8 cellular contexts compared by ENCODE assay signal in the genomic region with DNA sequence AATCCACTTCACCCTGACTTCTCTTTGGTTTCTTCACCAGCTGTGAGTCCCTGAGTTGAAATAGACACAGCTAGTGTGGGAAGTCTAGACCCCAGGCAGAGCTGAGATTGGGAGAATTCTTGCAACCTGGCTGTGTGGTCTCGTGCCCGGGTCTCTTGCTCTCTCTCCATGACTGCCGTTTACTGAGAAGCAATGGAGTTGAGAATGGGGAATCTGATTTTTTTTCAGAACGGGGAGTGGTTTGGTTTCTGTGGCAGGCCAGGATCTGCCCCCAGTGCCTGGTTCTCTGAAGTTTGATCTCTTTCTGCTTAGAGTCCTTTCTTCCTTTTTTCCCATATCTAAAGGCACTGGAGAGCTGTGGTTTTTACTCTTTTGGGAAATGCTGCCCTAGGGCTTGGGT. TPM values are rescaled to one million over a fixed set of nuclear protein-coding genes. Genes with fewer than 3 reads are reported as not detected.
DNase-seq lines count a peak whose midpoint lies in the region; ATAC-seq and TF ChIP-seq lines count a peak whose summit lies in the region.

No MANE protein-coding gene starts in this region.

- peak overlapping the region; percentile 80 to 99 (median 92) for H3K4me3 ChIP-seq in Peyer's patch
- H3K4me3 ChIP-seq in epithelial cell of proximal tubule (ENCODE audit: low read depth, low read length) = peak overlapping the region; percentile 71
- H3K4me3 ChIP-seq in prostate gland = peak overlapping the region; percentile 96 to 99

- H3K27me3 ChIP-seq in Peyer's patch (no peaks in the 10 kb centered on the region), prostate gland (replicated peaks; ENCODE audit: insufficient read depth) (no peaks in the 10 kb centered on the region)

- ATAC-seq in activated CD4-positive, CD25-positive, alpha-beta regulatory T cell treated with anti-CD3 and anti-CD28 coated beads, Interleukin-2, amount 50 U/mL, for 24 hours = no peak
- no peak for ATAC-seq in HG03469 (IDR thresholded peaks at IDR 0.05; ENCODE audit: unreplicated experiment)

- H3K27ac ChIP-seq in Peyer's patch (peak overlapping the region; percentile 89 to 99 (median 94)), prostate gland (peak overlapping the region; percentile 98 to 99)

- TF ChIP-seq POLR2A in Peyer's patch (IDR thresholded peaks at IDR 0.05) (no peak), prostate gland (IDR thresholded peaks at IDR 0.05) (no peak)

- 12% methylated on average over 4 of the region's 4 CpGs for WGBS in prostate gland

- DNase-seq in GM10266 (ENCODE audit: extremely low spot score) = peak; percentile 37
- DNase-seq in Peyer's patch = peak in 2 of 3 donors; percentile 14 to 42
- no peak for DNase-seq in epithelial cell of proximal tubule (ENCODE audit: low read depth)
- DNase-seq in prostate gland (ENCODE audit: low spot score) = no peak
- no peak for DNase-seq in DMS79 treated with DMSO at 0.1 percent for 48 hours (lab: John Stamatoyannopoulos, UW)
- no peak for DNase-seq in foreskin melanocyte

- peaks cover 4 to 33% (median 9%) of the 10 kb centered on the region in 4 donors for H3K4me1 ChIP-seq in Peyer's patch
- peaks cover 15% of the 10 kb centered on the region for H3K4me1 ChIP-seq in prostate gland (replicated peaks)

- peaks cover 0 to 34% (median 0%) of the 10 kb centered on the region in 3 donors for H3K36me3 ChIP-seq in Peyer's patch
- H3K36me3 ChIP-seq in prostate gland = no peaks in the 10 kb centered on the region

- intact Hi-C loops in prostate gland (cut with DNase I) = no loop called here

- no peak for TF ChIP-seq CTCF in GM10266 (IDR thresholded peaks at IDR 0.05; ENCODE audit: control insufficient read depth, insufficient read depth, low read depth, missing control alignments)
- no peak for TF ChIP-seq CTCF in Peyer's patch (IDR thresholded peaks at IDR 0.05)
- TF ChIP-seq CTCF in epithelial cell of proximal tubule (conservative IDR thresholded peaks at IDR 0.05; ENCODE audit: low read depth, low read length) = no peak
- TF ChIP-seq CTCF in prostate gland (IDR thresholded peaks at IDR 0.05) = no peak

- H3K9me3 ChIP-seq in Peyer's patch (no peaks in the 10 kb centered on the region), prostate gland (no peaks in the 10 kb centered on the region)

RNA-seq across cellular contexts. Expression of a gene that starts 1.5 kb away (rescaled TPM):
- total RNA-seq in Peyer's patch (100 to 1,000 TPM in 3 of 4 donors, 10 to 100 TPM in 1; 69.3 to 201 (median 162) TPM), epithelial cell of proximal tubule (7.1 and 12.2 TPM in 2 replicates), prostate gland (100 to 1,000 TPM in 1 of 2 donors, 10 to 100 TPM in 1; 69.5 to 144 TPM)

RNA-seq across cellular contexts. Expression of a gene that starts 19.1 kb away (rescaled TPM):
- 100 to 1,000 TPM; 110 to 361 (median 254) TPM for total RNA-seq in Peyer's patch
- 470 and 583 TPM in 2 replicates for total RNA-seq in epithelial cell of proximal tubule
- 1,000 to 10,000 TPM; 2,153 to 2,440 TPM for total RNA-seq in prostate gland

RNA-seq across cellular contexts. Expression of a gene that starts 35.9 kb away (rescaled TPM):
- total RNA-seq in Peyer's patch (10 to 100 TPM; 45.4 to 96.2 (median 66.9) TPM), epithelial cell of proximal tubule (95.4 and 103 TPM in 2 replicates), prostate gland (100 to 1,000 TPM in 1 of 2 donors, 10 to 100 TPM in 1; 72.5 to 126 TPM)

RNA-seq across cellular contexts. Expression of a gene that starts 51.9 kb away (rescaled TPM):
- 100 to 1,000 TPM; 136 to 244 (median 171) TPM for total RNA-seq in Peyer's patch
- total RNA-seq in epithelial cell of proximal tubule = 19.6 and 29.6 TPM in 2 replicates
- total RNA-seq in prostate gland = 10 to 100 TPM; 38.5 to 45.7 TPM

RNA-seq across cellular contexts. Expression of a gene that starts 52.5 kb away (rescaled TPM):
- total RNA-seq in Peyer's patch (10 to 100 TPM; 10.2 to 32.2 (median 13.4) TPM), epithelial cell of proximal tubule (6.5 and 9.7 TPM in 2 replicates), prostate gland (10 to 100 TPM in 1 of 2 donors, 1 to 10 TPM in 1; 9.4 to 24.8 TPM)

Comparison
In these comparisons a context has a peak if more than half of its experiments do, and no peak if none do; other contexts are left out.
1. DNase-seq: peak in GM10266 (single experiment) and Peyer's patch (2 of 3); none in epithelial cell of proximal tubule (single experiment), prostate gland (single experiment), DMS79 treated with DMSO at 0.1 percent for 48 hours (single experiment) and foreskin melanocyte (single experiment).
2. Peak in every context shown above with its lines, with median percentiles within 50 percentile points of each other: H3K4me3 ChIP-seq.